9 cellular contexts compared by ENCODE assay signal in genomic region chr2:45008296-45009129, GRCh38. TPM values are rescaled to one million over a fixed set of nuclear protein-coding genes. Genes with fewer than 3 reads are reported as not detected.
DNase-seq lines count a peak whose midpoint lies in the region; ATAC-seq, FAIRE-seq and TF ChIP-seq lines count a peak whose summit lies in the region.
"Had no signal": no experiment of that assay in that cellular context is flagged by ENCODE, and none has a peak within 500 bp of the region (broad histone marks: within the 10 kb centered on the region; RNA-seq: fewer than 3 reads in every experiment).

No MANE protein-coding gene starts in this region.

- H3K4me3 Mint-ChIP-seq in CD4-positive, CD25-positive, alpha-beta regulatory T cell, result peak overlapping the region in 3 of 4 donors; percentile 44 to 57 (median 55)
- H3K4me3 Mint-ChIP-seq in astrocyte (ENCODE audit: unreplicated experiment), result peak overlapping the region; percentile 87

- no TSS peak for BruUV-seq in IMR-90 (replicated peaks; lab: Mats Ljungman, UMichigan)

- intact Hi-C loops in IMR-90 (cut with micrococcal nuclease) (no loop called here), tibial artery (cut with DNase I; ENCODE audit: low total_unique reads) (no loop called here)

- 14% methylated on average over 22 of the region's 75 CpGs; no CpG with 5 or more reads in 1 of the 2 experiments for WGBS in IMR-90 (ENCODE audit: extremely low coverage in 2 of 2, insufficient read length in 1 of 2), 2 experiments

- no peak overlapping the region for H4K5ac ChIP-seq in IMR-90 (ENCODE audit: low read depth, low read length)

- H3K9me1 ChIP-seq in IMR-90 (ENCODE audit: insufficient read depth, low read length), result 0 out of 2 replicates have a peak, but pooled peaks cover under 1% of the 10 kb centered on the region

- no peak overlapping the region for H4K91ac ChIP-seq in IMR-90 (ENCODE audit: insufficient read depth, low read depth, low read length)

- no peaks in the 10 kb centered on the region for H3K9me3 ChIP-seq in CD4-positive, CD25-positive, alpha-beta regulatory T cell (ENCODE audit: control insufficient read depth in 2 of 2, low read length in 2 of 2)
- peaks cover 13% of the 10 kb centered on the region; the same call in 1 of the 2 replicates for H3K9me3 ChIP-seq in IMR-90 (ENCODE audit: control insufficient read depth, insufficient read depth, low read length)
- peaks cover 11% of the 10 kb centered on the region for H3K9me3 ChIP-seq in astrocyte (ENCODE audit: insufficient read depth, low read depth, low read length)
- no peaks in the 10 kb centered on the region for H3K9me3 ChIP-seq in tibial artery

- H3K4me1 Mint-ChIP-seq in CD4-positive, CD25-positive, alpha-beta regulatory T cell, result peaks cover 0 to 50% (median 5%) of the 10 kb centered on the region in 4 donors
- H3K4me1 Mint-ChIP-seq in astrocyte (ENCODE audit: low read depth, unreplicated experiment), result peaks cover 14% of the 10 kb centered on the region

- H3K4me3 ChIP-seq in CD4-positive, CD25-positive, alpha-beta regulatory T cell (ENCODE audit: low read depth, low read length), result no peak overlapping the region
- 0 out of 2 replicates have a peak overlapping the region, but pooled peaks have one; percentile 15 for H3K4me3 ChIP-seq in IMR-90 (ENCODE audit: insufficient read depth, low read depth, low read length)
- peak overlapping the region; percentile 42 for H3K4me3 ChIP-seq in astrocyte (ENCODE audit: insufficient read depth, low read depth, low read length)
- peak overlapping the region; percentile 59 to 75 for H3K4me3 ChIP-seq in tibial artery

- H3K27me3 ChIP-seq in CD4-positive, CD25-positive, alpha-beta regulatory T cell (ENCODE audit: control insufficient read depth, insufficient read depth, low read length), result peaks cover 27% of the 10 kb centered on the region
- H3K27me3 ChIP-seq in IMR-90 (ENCODE audit: control insufficient read depth, insufficient read depth, low read length), result peaks cover 96% of the 10 kb centered on the region
- peaks cover 92% of the 10 kb centered on the region for H3K27me3 ChIP-seq in astrocyte (ENCODE audit: insufficient read depth, low read length)
- H3K27me3 ChIP-seq in tibial artery, result peaks cover 0 to 14% of the 10 kb centered on the region in 2 donors

- in situ Hi-C loops in IMR-90 (cut with MboI; ENCODE audit: low sequenced_read_pairs), result no loop called here

- H3K18ac ChIP-seq in IMR-90 (ENCODE audit: low read depth, low read length), result no peak overlapping the region

- H2BK120ac ChIP-seq in IMR-90 (ENCODE audit: low read depth, low read length), result no peak overlapping the region

- no peak overlapping the region for H4K8ac ChIP-seq in IMR-90 (ENCODE audit: low read depth in 2 of 2, low read length in 2 of 2)

- H3K9ac ChIP-seq in IMR-90 (ENCODE audit: low read depth, low read length) (no peak overlapping the region), astrocyte (ENCODE audit: low read length) (peak overlapping the region; percentile 17)

- H2AFZ ChIP-seq in IMR-90 (replicated peaks; ENCODE audit: low read length, poor library complexity) (peak overlapping the region; percentile 54), astrocyte (ENCODE audit: low read depth, low read length) (peak overlapping the region; percentile 63)

- H3K36me3 Mint-ChIP-seq in CD4-positive, CD25-positive, alpha-beta regulatory T cell, result no peaks in the 10 kb centered on the region
- peaks cover 17% of the 10 kb centered on the region for H3K36me3 Mint-ChIP-seq in astrocyte (ENCODE audit: low read depth, unreplicated experiment)

- H3K27ac Mint-ChIP-seq in CD4-positive, CD25-positive, alpha-beta regulatory T cell, result peak overlapping the region in 1 of 3 donors; percentile 79
- peak overlapping the region; percentile 34 for H3K27ac Mint-ChIP-seq in astrocyte (ENCODE audit: unreplicated experiment)

- no peak for TF ChIP-seq CTCF in IMR-90 (conservative IDR thresholded peaks at IDR 0.05; ENCODE audit: low read depth, low read length)
- no peak for TF ChIP-seq CTCF in astrocyte (IDR thresholded peaks at IDR 0.05; ENCODE audit: insufficient read depth, low read depth, low read length)
- TF ChIP-seq CTCF in tibial artery (IDR thresholded peaks at IDR 0.05), result no peak

- H3K56ac ChIP-seq in IMR-90 (ENCODE audit: extremely low read depth, insufficient read depth, low read length), result no peak overlapping the region

- H3K23ac ChIP-seq in IMR-90 (ENCODE audit: low read depth, low read length), result no peak overlapping the region

- no peak overlapping the region for H2BK5ac ChIP-seq in IMR-90 (ENCODE audit: low read depth, low read length, poor library complexity, severe bottlenecking)

- H3K4me1 ChIP-seq in CD4-positive, CD25-positive, alpha-beta regulatory T cell (ENCODE audit: control insufficient read depth, insufficient read depth, low read length, poor library complexity, severe bottlenecking), result peaks cover 11% of the 10 kb centered on the region
- peaks cover 6% of the 10 kb centered on the region; the same call in 1 of the 2 replicates for H3K4me1 ChIP-seq in IMR-90 (ENCODE audit: control insufficient read depth, insufficient read depth, low read length)
- H3K4me1 ChIP-seq in astrocyte (ENCODE audit: insufficient read depth, low read length), result peaks cover 23% of the 10 kb centered on the region
- peaks cover 0 to 37% (median 29%) of the 10 kb centered on the region in 4 donors for H3K4me1 ChIP-seq in tibial artery

- peak in 1 of 3 donors; percentile 54 for DNase-seq in CD4-positive, CD25-positive, alpha-beta regulatory T cell
- DNase-seq in IMR-90 (peak; percentile 2), astrocyte (ENCODE audit: low read depth) (no peak), kidney tubule cell (ENCODE audit: low spot score) (peak; percentile 30), tibial artery (peak in 1 of 2 donors; percentile 73), cortex of kidney (lab: John Stamatoyannopoulos, UW) (no peak), UCSD-AML1 (lab: John Stamatoyannopoulos, UW; ENCODE audit: unreplicated experiment) (no peak)

- no peak for FAIRE-seq in astrocyte (lab: Jason Lieb, UNC)

- H3K4me2 ChIP-seq in IMR-90 (ENCODE audit: low read depth, low read length) (peak overlapping the region; percentile 34; the same call in 1 of the 2 replicates), astrocyte (ENCODE audit: low read length) (peak overlapping the region; percentile 94)

- H3K27me3 Mint-ChIP-seq in CD4-positive, CD25-positive, alpha-beta regulatory T cell, result peaks cover 80% of the 10 kb centered on the region
- peaks cover 65% of the 10 kb centered on the region for H3K27me3 Mint-ChIP-seq in astrocyte (ENCODE audit: low read depth, unreplicated experiment)

- H4K20me1 ChIP-seq in IMR-90 (ENCODE audit: insufficient read depth, low read length), result no peaks in the 10 kb centered on the region; the same call in 1 of the 2 replicates
- peaks cover 10% of the 10 kb centered on the region for H4K20me1 ChIP-seq in astrocyte (ENCODE audit: insufficient read depth, low read length)

- H2BK20ac ChIP-seq in IMR-90 (ENCODE audit: low read depth, low read length), result no peak overlapping the region

- H3K14ac ChIP-seq in IMR-90 (replicated peaks; ENCODE audit: low read depth, low read length), result no peak overlapping the region

- POLR2A ChIA-PET in IMR-90 (lab: Charles Lee; ENCODE audit: unreplicated experiment), result no interaction called here

- no peak overlapping the region for H3K27ac ChIP-seq in CD4-positive, CD25-positive, alpha-beta regulatory T cell (ENCODE audit: insufficient read depth, low read length, poor library complexity, severe bottlenecking)
- H3K27ac ChIP-seq in IMR-90 (ENCODE audit: insufficient read depth, low read length), result no peak overlapping the region
- H3K27ac ChIP-seq in astrocyte (ENCODE audit: low read depth, low read length), result no peak overlapping the region
- H3K27ac ChIP-seq in tibial artery, result peak overlapping the region; percentile 87 to 89

- H3K9me3 Mint-ChIP-seq in CD4-positive, CD25-positive, alpha-beta regulatory T cell, result peaks cover 0 to 3% (median 0%) of the 10 kb centered on the region in 7 donors
- peaks cover 10% of the 10 kb centered on the region for H3K9me3 Mint-ChIP-seq in astrocyte (ENCODE audit: unreplicated experiment)

- no peaks in the 10 kb centered on the region for H3K36me3 ChIP-seq in CD4-positive, CD25-positive, alpha-beta regulatory T cell (ENCODE audit: control insufficient read depth, insufficient read depth, low read length)
- H3K36me3 ChIP-seq in IMR-90 (ENCODE audit: control insufficient read depth, insufficient read depth, low read length) (no peaks in the 10 kb centered on the region), astrocyte (ENCODE audit: insufficient read depth, low read length) (no peaks in the 10 kb centered on the region), tibial artery (no peaks in the 10 kb centered on the region)

- H2AK9ac ChIP-seq in IMR-90 (replicated peaks; ENCODE audit: low read depth, low read length, poor library complexity), result no peak overlapping the region

- no peak overlapping the region for H2AK5ac ChIP-seq in IMR-90 (ENCODE audit: low read depth, low read length)

- ATAC-seq in CD4-positive, CD25-positive, alpha-beta regulatory T cell (ENCODE audit: low read depth in 2 of 2), result no peak
- ATAC-seq in IMR-90 (ENCODE audit: low read depth) (no peak), HG02885 (IDR thresholded peaks at IDR 0.05; ENCODE audit: poor library complexity, unreplicated experiment) (no peak)

- H3K79me1 ChIP-seq in IMR-90 (ENCODE audit: low read depth in 1 of 2, low read length in 2 of 2), result no peaks in the 10 kb centered on the region

- no peak for TF ChIP-seq POLR2A in IMR-90 (IDR thresholded peaks at IDR 0.05; ENCODE audit: low read depth, low read length)

- H3K79me2 ChIP-seq in astrocyte (ENCODE audit: insufficient read depth, low read length), result no peaks in the 10 kb centered on the region

- no peak for TF ChIP-seq RAD21 in IMR-90 (IDR thresholded peaks at IDR 0.05; ENCODE audit: low read length)

- H3K4ac ChIP-seq in IMR-90 (ENCODE audit: low read depth, low read length), result no peak overlapping the region

- no peak overlapping the region for H2BK15ac ChIP-seq in IMR-90 (ENCODE audit: low read depth, low read length)

- CTCF ChIA-PET in IMR-90 (lab: Yijun Ruan, JAX), result no interaction called here

- dilution Hi-C loops in IMR-90 (cut with HindIII; ENCODE audit: low sequenced_read_pairs, unreplicated experiment), result no loop called here

TF ChIP-seq in IMR-90, 13 proteins besides CTCF, POLR2A, EP300 and RAD21 (continues in another document):
- TF ChIP-seq RFX5 (IDR thresholded peaks at IDR 0.05; ENCODE audit: low read depth, low read length) (no peak), CEBPB (IDR thresholded peaks at IDR 0.05; ENCODE audit: low read depth, low read length) (no peak), MAFK (IDR thresholded peaks at IDR 0.05; ENCODE audit: low read depth, low read length) (no peak), RCOR1 (IDR thresholded peaks at IDR 0.05; ENCODE audit: insufficient replicate concordance, low read length) (no peak), MXI1 (IDR thresholded peaks at IDR 0.05; ENCODE audit: borderline replicate concordance, low read depth, low read length) (no peak), CHD1 (IDR thresholded peaks at IDR 0.05; ENCODE audit: low read depth, low read length) (no peak)

RNA-seq across cellular contexts. Expression of gene SIX2, which starts 0.7 kb away (rescaled TPM):
- total RNA-seq in CD4-positive, CD25-positive, alpha-beta regulatory T cell, result not detected
- not detected for polyA plus RNA-seq in CD4-positive, CD25-positive, alpha-beta regulatory T cell
- total RNA-seq in IMR-90 (2012; rRNA removed), result not detected in 2 replicates
- not detected in 2 replicates for polyA plus RNA-seq in IMR-90 (2012; rRNA removed)
- not detected in 2 replicates for polyA plus RNA-seq in IMR-90 (2012; cell fraction: cytosol; rRNA removed)
- polyA plus RNA-seq in IMR-90 (2012; cell fraction: nucleus; rRNA removed; ENCODE audit: low replicate concordance), result not detected in 2 replicates
- total RNA-seq in astrocyte, result 7.4 and 10.1 TPM in 2 replicates
- total RNA-seq: dermis microvascular lymphatic vessel endothelial cell had no signal

Comparison
In these comparisons a context has a peak if more than half of its experiments do, and no peak if none do; other contexts are left out.
1. DNase-seq: peak in IMR-90 (single experiment) and kidney tubule cell (single experiment); none in astrocyte (single experiment), cortex of kidney (single experiment) and UCSD-AML1 (single experiment).
2. H3K27ac ChIP-seq: peak in tibial artery (2 of 2); none in CD4-positive, CD25-positive, alpha-beta regulatory T cell (single experiment), IMR-90 (single experiment) and astrocyte (single experiment).